1 cellular context compared by ENCODE assay signal in the genomic region with DNA sequence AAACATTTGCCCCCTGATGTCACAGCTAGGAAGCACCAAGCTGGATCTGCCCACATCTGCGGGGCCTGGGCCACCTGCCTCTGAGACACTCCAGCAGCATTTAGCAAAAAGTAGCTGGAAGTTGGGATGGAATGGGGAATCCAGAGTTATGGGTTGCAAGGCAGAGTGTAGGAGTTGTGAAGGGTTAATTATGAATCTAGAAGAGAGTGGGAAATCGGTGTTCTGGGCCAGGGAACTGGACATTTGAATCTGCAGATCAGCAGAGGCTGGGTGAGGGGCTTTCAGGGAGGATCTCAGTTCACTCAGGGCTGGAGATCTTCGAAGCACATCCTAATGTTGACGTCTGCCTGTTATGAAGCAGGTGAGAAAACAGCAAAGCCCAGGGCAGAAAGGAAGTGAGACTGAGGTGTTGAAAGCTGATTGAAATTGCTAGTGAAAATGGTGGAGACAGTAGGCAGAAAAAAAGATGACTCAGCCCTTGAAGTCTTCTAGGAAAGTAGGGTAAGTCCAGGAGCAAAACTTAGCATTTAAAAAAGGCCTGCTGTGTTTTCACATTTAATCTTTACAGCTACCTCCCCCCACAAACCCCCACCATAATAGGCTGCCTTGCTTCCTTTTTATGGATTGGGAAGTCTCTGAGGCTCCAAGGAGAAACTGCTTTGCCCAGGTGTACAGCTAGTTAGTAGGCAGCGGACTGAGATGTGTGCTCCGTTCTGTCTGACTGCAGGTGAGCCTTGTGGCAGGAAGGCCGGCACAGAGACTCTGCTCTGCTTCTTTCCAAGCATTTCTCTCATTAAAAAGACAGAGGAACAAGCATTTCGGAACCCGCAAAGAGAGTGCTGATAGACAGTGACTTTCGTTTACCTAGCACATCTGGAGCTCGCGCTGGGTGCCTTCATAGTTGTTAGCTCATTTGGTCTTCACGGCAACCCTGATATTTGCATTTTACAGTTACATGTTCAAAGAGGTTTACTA.
TF ChIP-seq lines count a peak whose summit lies in the region.

No MANE protein-coding gene starts in this region.

TF ChIP-seq in K562, 482 proteins besides CTCF, POLR2A, EP300 and RAD21 (continued from another document and continues in another):
- no peak for TF ChIP-seq CLOCK (CRISPR knock-in tag; IDR thresholded peaks at IDR 0.05; ENCODE audit: borderline replicate concordance)
- TF ChIP-seq FOXP1 (CRISPR knock-in tag; IDR thresholded peaks at IDR 0.05): no peak
- TF ChIP-seq STAT5B (CRISPR knock-in tag; IDR thresholded peaks at IDR 0.05): no peak
- peak; percentile 64; the same call in 1 of the 2 replicates for TF ChIP-seq GTF2E2 (tag; IDR thresholded peaks at IDR 0.05)
- TF ChIP-seq NFRKB (IDR thresholded peaks at IDR 0.05; ENCODE audit: low read depth): no peak
- no peak for TF ChIP-seq MEF2D (tag; conservative IDR thresholded peaks at IDR 0.05; ENCODE audit: low read depth)
- peak; percentile 60 for TF ChIP-seq HMBOX1 (IDR thresholded peaks at IDR 0.05)
- TF ChIP-seq ZNF507 (tag; conservative IDR thresholded peaks at IDR 0.05): no peak
- no peak for TF ChIP-seq GMEB1 (CRISPR knock-in tag; IDR thresholded peaks at IDR 0.05)
- no peak for TF ChIP-seq ILK (tag; IDR thresholded peaks at IDR 0.05; ENCODE audit: borderline replicate concordance, low read depth)
- no peak for TF ChIP-seq ZNF175 (CRISPR knock-in tag; IDR thresholded peaks at IDR 0.05; ENCODE audit: low read depth)
- TF ChIP-seq KHSRP (IDR thresholded peaks at IDR 0.05): no peak
- no peak for TF ChIP-seq NR2F6 (CRISPR knock-in tag; IDR thresholded peaks at IDR 0.05)
- TF ChIP-seq, protein P1, sequence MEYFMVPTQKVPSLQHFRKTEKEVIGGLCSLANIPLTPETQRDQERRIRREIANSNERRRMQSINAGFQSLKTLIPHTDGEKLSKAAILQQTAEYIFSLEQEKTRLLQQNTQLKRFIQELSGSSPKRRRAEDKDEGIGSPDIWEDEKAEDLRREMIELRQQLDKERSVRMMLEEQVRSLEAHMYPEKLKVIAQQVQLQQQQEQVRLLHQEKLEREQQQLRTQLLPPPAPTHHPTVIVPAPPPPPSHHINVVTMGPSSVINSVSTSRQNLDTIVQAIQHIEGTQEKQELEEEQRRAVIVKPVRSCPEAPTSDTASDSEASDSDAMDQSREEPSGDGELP (CRISPR knock-in tag; IDR thresholded peaks at IDR 0.05; ENCODE audit: borderline replicate concordance): no peak
- TF ChIP-seq EGR1 (conservative IDR thresholded peaks at IDR 0.05): no peak
- no peak for TF ChIP-seq BRD4 (IDR thresholded peaks at IDR 0.05)
- TF ChIP-seq ZNF224 (CRISPR knock-in tag; IDR thresholded peaks at IDR 0.05): no peak
- no peak for TF ChIP-seq MECOM (CRISPR knock-in tag; IDR thresholded peaks at IDR 0.05)
- no peak for TF ChIP-seq PHF8 (IDR thresholded peaks at IDR 0.05; ENCODE audit: borderline replicate concordance, low read length)
- TF ChIP-seq SETDB1 (IDR thresholded peaks at IDR 0.05; ENCODE audit: low read length): no peak
- no peak for TF ChIP-seq RFX5 (IDR thresholded peaks at IDR 0.05; ENCODE audit: low read depth, low read length)
- TF ChIP-seq ETV6 (IDR thresholded peaks at IDR 0.05; ENCODE audit: borderline replicate concordance in 1 of 2, low read depth in 2 of 2, low read length in 1 of 2): no peak
- no peak for TF ChIP-seq ETV6 (CRISPR knock-in tag; IDR thresholded peaks at IDR 0.05; ENCODE audit: borderline replicate concordance)
- no peak for TF ChIP-seq ESRRA (IDR thresholded peaks at IDR 0.05; ENCODE audit: borderline replicate concordance, low read depth)
- TF ChIP-seq, protein P2, sequence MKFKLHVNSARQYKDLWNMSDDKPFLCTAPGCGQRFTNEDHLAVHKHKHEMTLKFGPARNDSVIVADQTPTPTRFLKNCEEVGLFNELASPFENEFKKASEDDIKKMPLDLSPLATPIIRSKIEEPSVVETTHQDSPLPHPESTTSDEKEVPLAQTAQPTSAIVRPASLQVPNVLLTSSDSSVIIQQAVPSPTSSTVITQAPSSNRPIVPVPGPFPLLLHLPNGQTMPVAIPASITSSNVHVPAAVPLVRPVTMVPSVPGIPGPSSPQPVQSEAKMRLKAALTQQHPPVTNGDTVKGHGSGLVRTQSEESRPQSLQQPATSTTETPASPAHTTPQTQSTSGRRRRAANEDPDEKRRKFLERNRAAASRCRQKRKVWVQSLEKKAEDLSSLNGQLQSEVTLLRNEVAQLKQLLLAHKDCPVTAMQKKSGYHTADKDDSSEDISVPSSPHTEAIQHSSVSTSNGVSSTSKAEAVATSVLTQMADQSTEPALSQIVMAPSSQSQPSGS (CRISPR knock-in tag; IDR thresholded peaks at IDR 0.05): no peak
- no peak for TF ChIP-seq ESRRB (CRISPR knock-in tag; IDR thresholded peaks at IDR 0.05; ENCODE audit: borderline replicate concordance)
- no peak for TF ChIP-seq EP400 (IDR thresholded peaks at IDR 0.05)
- TF ChIP-seq ZNF124 (CRISPR knock-in tag; IDR thresholded peaks at IDR 0.05): no peak
- no peak for TF ChIP-seq NONO (IDR thresholded peaks at IDR 0.05; ENCODE audit: low read depth in 2 of 2, low read length in 1 of 2)
- no peak for TF ChIP-seq NR1H2 (CRISPR knock-in tag; IDR thresholded peaks at IDR 0.05)
- no peak for TF ChIP-seq POLR2AphosphoS2 (IDR thresholded peaks at IDR 0.05; ENCODE audit: low read length)
- no peak for TF ChIP-seq TEAD2 (tag; IDR thresholded peaks at IDR 0.05)
- TF ChIP-seq ATF6 (CRISPR knock-in tag; IDR thresholded peaks at IDR 0.05): no peak
- TF ChIP-seq STAT6 (CRISPR knock-in tag; IDR thresholded peaks at IDR 0.05): no peak
- TF ChIP-seq ARID4B (CRISPR knock-in tag; IDR thresholded peaks at IDR 0.05): no peak
- TF ChIP-seq HIVEP1 (CRISPR knock-in tag; IDR thresholded peaks at IDR 0.05): no peak
- TF ChIP-seq SMARCC2 (IDR thresholded peaks at IDR 0.05; ENCODE audit: low read depth): no peak
- TF ChIP-seq CHAMP1 (IDR thresholded peaks at IDR 0.05): no peak
- TF ChIP-seq L3MBTL2 (IDR thresholded peaks at IDR 0.05): peak; percentile 62; the same call in 1 of the 2 replicates
- no peak for TF ChIP-seq TBL1XR1 (IDR thresholded peaks at IDR 0.05; ENCODE audit: low read length in 2 of 2)
